8 cellular contexts compared by ENCODE assay signal in the genomic region with DNA sequence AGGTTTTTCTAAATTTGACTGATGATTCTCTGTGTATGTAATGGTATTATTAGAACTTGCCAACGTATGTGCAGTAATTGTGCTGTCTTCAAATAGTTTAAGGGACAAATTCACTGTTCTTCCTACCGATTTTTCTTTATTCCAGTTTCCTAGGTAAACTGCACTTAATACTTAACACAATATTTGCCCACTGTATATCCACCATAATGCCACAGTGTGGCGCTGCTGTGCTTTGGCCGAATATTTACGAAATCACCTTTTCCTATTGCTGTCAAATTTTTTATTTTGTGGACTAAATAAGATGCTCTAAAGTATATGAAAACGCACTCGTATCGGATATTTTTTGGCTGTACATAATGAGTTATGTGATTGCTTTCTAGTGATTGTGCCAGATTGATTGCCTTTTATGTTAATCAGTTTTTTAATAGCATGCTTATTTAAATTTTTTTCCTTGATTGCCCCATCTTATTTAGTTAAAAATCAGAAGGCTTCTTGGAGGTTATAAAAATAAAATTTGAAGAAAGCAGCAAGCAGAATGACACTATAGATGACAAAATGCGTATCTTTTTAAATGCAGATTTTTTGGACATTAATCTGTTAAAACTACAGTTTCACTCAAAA. TPM values are rescaled to one million over a fixed set of nuclear protein-coding genes. Genes with fewer than 3 reads are reported as not detected.
DNase-seq lines count a peak whose midpoint lies in the region; ATAC-seq, FAIRE-seq and TF ChIP-seq lines count a peak whose summit lies in the region.

No MANE protein-coding gene starts in this region.

- H3K4me1 ChIP-seq in GM12878 (ENCODE audit: control insufficient read depth, insufficient read depth, low read length) = peaks cover 13% of the 10 kb centered on the region

- no peaks in the 10 kb centered on the region for H4K20me1 ChIP-seq in GM12878 (ENCODE audit: control insufficient read depth, insufficient read depth)

- intact Hi-C loops in activated T-helper 1 cell treated with anti-CD3 and anti-CD28 coated beads, Interleukin-12 subunit alpha, Interleukin-12 subunit beta, Interleukin-2, Interleukin-4 antibody, amounts not matched to agents 30 ng/mL and 10 ng/mL and 1 ng/mL, durations not matched to agents 14 hours and 24 hours and 36 hours (cut with micrococcal nuclease) = loop anchor here (1.0 to 10.0 kb wide), 3 partner anchors 10 to 1477 kb away; a partner anchor contains a TSS
- intact Hi-C loops in GM12878 (cut with micrococcal nuclease; ENCODE audit: unreplicated experiment) = loop anchor here (1.0 to 10.0 kb wide), 3 partner anchors 45 to 147 kb away; no protein-coding TSS in a partner anchor

- H3K27ac ChIP-seq in SK-N-MC (no peak overlapping the region), GM12878 (ENCODE audit: control insufficient read depth, insufficient read depth) (no peak overlapping the region)

- 34% methylated on average over 9 of the region's 9 CpGs for WGBS in GM12878 (ENCODE audit: insufficient coverage, insufficient replicate concordance, low lambda C conversion rate, missing lambda C conversion rate)

- no peak for TF ChIP-seq EP300 in Ishikawa (IDR thresholded peaks at IDR 0.05; ENCODE audit: borderline replicate concordance)
- TF ChIP-seq EP300 in GM12878 (IDR thresholded peaks at IDR 0.05; ENCODE audit: borderline replicate concordance in 1 of 2, control insufficient read depth in 1 of 2, low read depth in 2 of 2, low read length in 2 of 2) = no peak

- H3K4me3 ChIP-seq in SK-N-MC (no peak overlapping the region), GM12878 (no peak overlapping the region)

- POLR2A ChIA-PET in GM12878 (lab: Charles Lee) = interaction anchor here (0.9 to 1.2 kb wide), 2 partner anchors 9 to 11 kb away, joined by 3 read pairs; a partner anchor contains a TSS

- no peaks in the 10 kb centered on the region for H3K9me3 Mint-ChIP-seq in activated T-helper 1 cell treated with anti-CD3 and anti-CD28 coated beads, Interleukin-12 subunit alpha, Interleukin-12 subunit beta, Interleukin-2, Interleukin-4 antibody, amounts not matched to agents 30 ng/mL and 10 ng/mL and 1 ng/mL, durations not matched to agents 14 hours and 24 hours and 36 hours
- H3K9me3 Mint-ChIP-seq in immature natural killer cell = no peaks in the 10 kb centered on the region

- no TSS peak for BruUV-seq in GM12878 (replicated peaks; lab: Mats Ljungman, UMichigan)

- H3K4me2 ChIP-seq in GM12878 (ENCODE audit: control insufficient read depth, insufficient read depth) = peak overlapping the region; percentile 38

- peaks cover 50% of the 10 kb centered on the region for H3K4me1 Mint-ChIP-seq in activated T-helper 1 cell treated with anti-CD3 and anti-CD28 coated beads, Interleukin-12 subunit alpha, Interleukin-12 subunit beta, Interleukin-2, Interleukin-4 antibody, amounts not matched to agents 30 ng/mL and 10 ng/mL and 1 ng/mL, durations not matched to agents 14 hours and 24 hours and 36 hours (ENCODE audit: low read depth)
- peaks cover 33 to 70% of the 10 kb centered on the region in 2 donors for H3K4me1 Mint-ChIP-seq in immature natural killer cell

- peak; percentile 49 for ATAC-seq in GM12878
- ATAC-seq in GM21529 (IDR thresholded peaks at IDR 0.05; ENCODE audit: unreplicated experiment) = no peak

- H3K36me3 ChIP-seq in SK-N-MC (ENCODE audit: insufficient read depth, low read length) (peaks cover 79% of the 10 kb centered on the region), GM12878 (ENCODE audit: control insufficient read depth in 2 of 2, insufficient read depth in 2 of 2, low read length in 1 of 2) (peaks cover 0 to 8% of the 10 kb centered on the region in 2 experiments; a peak in 3 of 4 replicates)

- DNase-seq in activated T-helper 1 cell treated with Interleukin-2 at 50 U/mL for 16 hours (ENCODE audit: low read depth) (peak; percentile 16), SK-N-MC (ENCODE audit: low read depth, low spot score) (peak; percentile 16), GM12878 (ENCODE audit: low read depth, low spot score) (no peak), immature natural killer cell (peak; percentile 9 to 21 (median 11))
- DNase-seq in activated T-helper 1 cell treated with anti-CD3 and anti-CD28 coated beads, Interleukin-12 subunit alpha, Interleukin-12 subunit beta, Interleukin-2, Interleukin-4 antibody, amounts not matched to agents 30 ng/mL and 10 ng/mL and 1 ng/mL, durations not matched to agents 14 hours and 24 hours and 36 hours (ENCODE audit: low spot score) = no peak
- DNase-seq in stimulated activated CD4-positive, alpha-beta T cell treated with anti-CD3 and anti-CD28 coated beads, Interleukin-1b, Interleukin-23, amount 100 ng/mL, for 4 hours (ENCODE audit: low read depth in 2 of 2) = peak; percentile 6 to 19

- H3K27ac Mint-ChIP-seq in activated T-helper 1 cell treated with anti-CD3 and anti-CD28 coated beads, Interleukin-12 subunit alpha, Interleukin-12 subunit beta, Interleukin-2, Interleukin-4 antibody, amounts not matched to agents 30 ng/mL and 10 ng/mL and 1 ng/mL, durations not matched to agents 14 hours and 24 hours and 36 hours = no peak overlapping the region
- peak overlapping the region in 2 of 6 donors; percentile 3 to 52 for H3K27ac Mint-ChIP-seq in immature natural killer cell

- peak; percentile 74 to 91 (median 86) for TF ChIP-seq CTCF in GM12878 (IDR thresholded peaks at IDR 0.05 in 2 of 3, conservative IDR thresholded peaks at IDR 0.05 in 1 of 3; ENCODE audit: control insufficient read depth in 2 of 3, extremely low read depth in 1 of 3, insufficient read depth in 1 of 3, low read depth in 3 of 3, low read length in 3 of 3)

- RAD21 ChIA-PET in GM12878 (lab: Charles Lee; ENCODE audit: unreplicated experiment) = interaction anchor here (0.6 to 1.9 kb wide), 7 partner anchors 8 to 633 kb away, joined by 3 to 13 read pairs (median 4); a partner anchor contains a TSS

- TF ChIP-seq RAD21 in Ishikawa (IDR thresholded peaks at IDR 0.05; ENCODE audit: low read depth) = peak; percentile 61
- peak; percentile 94 for TF ChIP-seq RAD21 in GM12878 (IDR thresholded peaks at IDR 0.05; ENCODE audit: insufficient read depth, low read depth, low read length)

- peaks cover 37% of the 10 kb centered on the region for H3K36me3 Mint-ChIP-seq in activated T-helper 1 cell treated with anti-CD3 and anti-CD28 coated beads, Interleukin-12 subunit alpha, Interleukin-12 subunit beta, Interleukin-2, Interleukin-4 antibody, amounts not matched to agents 30 ng/mL and 10 ng/mL and 1 ng/mL, durations not matched to agents 14 hours and 24 hours and 36 hours (ENCODE audit: low read depth)
- H3K36me3 Mint-ChIP-seq in immature natural killer cell = peaks cover 6 to 12% (median 8%) of the 10 kb centered on the region in 3 donors

- H3K9me3 ChIP-seq in SK-N-MC (ENCODE audit: low read depth, low read length) = no peaks in the 10 kb centered on the region
- H3K9me3 ChIP-seq in GM12878 (replicated peaks; ENCODE audit: control insufficient read depth, insufficient read depth, low read length) = no peaks in the 10 kb centered on the region

- peaks cover 48% of the 10 kb centered on the region for H3K79me2 ChIP-seq in GM12878 (ENCODE audit: control insufficient read depth, insufficient read depth, low read length)

- FAIRE-seq in GM12878 (lab: Jason Lieb, UNC) = no peak

- no peak for TF ChIP-seq POLR2A in GM12878 (IDR thresholded peaks at IDR 0.05; ENCODE audit: low read depth, low read length)

- H3K9ac ChIP-seq in SK-N-MC (ENCODE audit: insufficient read length) (no peak overlapping the region), GM12878 (ENCODE audit: control insufficient read depth, insufficient read depth, low read length) (no peak overlapping the region)

- CTCF ChIA-PET in GM12878 (lab: Yijun Ruan, JAX) = interaction anchor here (0.7 to 8.1 kb wide), 18 partner anchors 8 to 596 kb away, joined by 3 to 72 read pairs (median 4); a partner anchor contains a TSS

- H3K27me3 ChIP-seq in GM12878 (replicated peaks in 1 of 2; ENCODE audit: control insufficient read depth in 2 of 2, insufficient read depth in 2 of 2, low read length in 1 of 2) = no peaks in the 10 kb centered on the region

- no peak overlapping the region for H2AFZ ChIP-seq in GM12878 (ENCODE audit: control insufficient read depth, low read depth, low read length)

- SMC1A ChIA-PET in GM12878 (lab: Charles Lee; ENCODE audit: uncharacterized antibody, unreplicated experiment) = interaction anchor here (1.0 to 5.7 kb wide), 9 partner anchors 9 to 68 kb away, joined by 3 to 31 read pairs (median 6); a partner anchor contains a TSS

- H3K4me3 Mint-ChIP-seq in activated T-helper 1 cell treated with anti-CD3 and anti-CD28 coated beads, Interleukin-12 subunit alpha, Interleukin-12 subunit beta, Interleukin-2, Interleukin-4 antibody, amounts not matched to agents 30 ng/mL and 10 ng/mL and 1 ng/mL, durations not matched to agents 14 hours and 24 hours and 36 hours = no peak overlapping the region
- H3K4me3 Mint-ChIP-seq in immature natural killer cell = peak overlapping the region in 2 of 5 donors; percentile 8 to 26

- in situ Hi-C loops in GM12878 (cut with MboI) = loop anchor here (10.0 kb wide), 1 partner anchor 957 kb away; no protein-coding TSS in a partner anchor

- H3K27me3 Mint-ChIP-seq in activated T-helper 1 cell treated with anti-CD3 and anti-CD28 coated beads, Interleukin-12 subunit alpha, Interleukin-12 subunit beta, Interleukin-2, Interleukin-4 antibody, amounts not matched to agents 30 ng/mL and 10 ng/mL and 1 ng/mL, durations not matched to agents 14 hours and 24 hours and 36 hours (ENCODE audit: insufficient read depth) = no peaks in the 10 kb centered on the region
- no peaks in the 10 kb centered on the region for H3K27me3 Mint-ChIP-seq in immature natural killer cell (ENCODE audit: low read depth in 3 of 3)

RNA-seq across cellular contexts. Expression of a gene that starts 10.5 kb away (rescaled TPM):
- total RNA-seq in activated T-helper 1 cell treated with anti-CD3 and anti-CD28 coated beads, Interleukin-12 subunit alpha, Interleukin-12 subunit beta, Interleukin-2, Interleukin-4 antibody, amounts not matched to agents 30 ng/mL and 10 ng/mL and 1 ng/mL, durations not matched to agents 14 hours and 24 hours and 36 hours = 49.0 and 53.6 TPM in 2 replicates
- 30.6 and 33.6 TPM in 2 replicates for total RNA-seq in GM12878 (2013; cell fraction: nucleolus; rRNA removed)
- 59.4 and 64.9 TPM in 2 replicates for total RNA-seq in GM12878 (2014; rRNA removed)
- total RNA-seq in GM12878 (2014; rRNA removed; fragmentation: Illumina TruSeq; extraction: Trizol) = 44.0 and 47.1 TPM in 2 replicates
- 45.4 and 47.2 TPM in 2 replicates for total RNA-seq in GM12878 (2021)
- polyA plus RNA-seq in GM12878 (2011; ENCODE audit: low read depth) = 9.3 TPM
- 47.1 and 69.5 TPM in 2 replicates for polyA plus RNA-seq in GM12878 (2011; rRNA removed)
- 18.0 and 27.4 TPM in 2 replicates for polyA plus RNA-seq in GM12878 (2011; cell fraction: cytosol; rRNA removed)
- 18.2 and 22.5 TPM in 2 replicates for polyA plus RNA-seq in GM12878 (2011; cell fraction: nucleus; rRNA removed)
- polyA plus RNA-seq in GM12878 (2012) = 20.7 and 24.5 TPM in 2 replicates
- polyA plus RNA-seq in GM12878 (2014; fragmentation: Illumina TruSeq; extraction: Trizol) = 46.2 and 51.0 TPM in 2 replicates
- polyA plus RNA-seq in GM12878 (2014; fragmentation: Nextera tagmentation; extraction: Ambion mirVana) = 10 to 100 TPM; 53.8 to 87.8 TPM
- polyA plus RNA-seq in GM12878 (2014; rRNA removed) = 35.0 and 37.3 TPM in 2 replicates
- 10 to 100 TPM; 86.2 to 92.6 TPM for polyA plus RNA-seq in GM12878 (2016; fragmentation: Nextera tagmentation; extraction: Ambion mirVana)
- 21.7 and 28.2 TPM in 2 replicates for polyA minus RNA-seq in GM12878 (2011; rRNA and poly(A)+ RNA removed)
- polyA minus RNA-seq in GM12878 (2011; cell fraction: cytosol; rRNA and poly(A)+ RNA removed) = 15.2 and 19.4 TPM in 2 replicates
- polyA minus RNA-seq in GM12878 (2011; cell fraction: nucleus; rRNA and poly(A)+ RNA removed) = 27.0 and 46.8 TPM in 2 replicates
- polyA plus RNA-seq in immature natural killer cell = 10 to 100 TPM; 25.0 to 64.1 (median 36.1) TPM

RNA-seq across cellular contexts. Expression of a gene that starts 10.8 kb away (rescaled TPM):
- total RNA-seq in activated T-helper 1 cell treated with anti-CD3 and anti-CD28 coated beads, Interleukin-12 subunit alpha, Interleukin-12 subunit beta, Interleukin-2, Interleukin-4 antibody, amounts not matched to agents 30 ng/mL and 10 ng/mL and 1 ng/mL, durations not matched to agents 14 hours and 24 hours and 36 hours = 4.1 and 5.8 TPM in 2 replicates
- total RNA-seq in GM12878 (2013; cell fraction: nucleolus; rRNA removed) = 33.0 and 33.8 TPM in 2 replicates
- 5.1 and 6.0 TPM in 2 replicates for total RNA-seq in GM12878 (2014; rRNA removed)
- total RNA-seq in GM12878 (2014; rRNA removed; fragmentation: Illumina TruSeq; extraction: Trizol) = 3.8 and 7.0 TPM in 2 replicates
- total RNA-seq in GM12878 (2021) = 3.9 and 5.3 TPM in 2 replicates
- polyA plus RNA-seq in GM12878 (2011; ENCODE audit: low read depth) = 1.2 TPM
- polyA plus RNA-seq in GM12878 (2011; rRNA removed) = 10.6 and 11.6 TPM in 2 replicates
- 1.4 TPM in 2 replicates for polyA plus RNA-seq in GM12878 (2011; cell fraction: cytosol; rRNA removed)
- polyA plus RNA-seq in GM12878 (2011; cell fraction: nucleus; rRNA removed) = 3.4 and 3.8 TPM in 2 replicates
- polyA plus RNA-seq in GM12878 (2012) = 3.5 and 3.6 TPM in 2 replicates
- 2.0 and 9.9 TPM in 2 replicates for polyA plus RNA-seq in GM12878 (2014; fragmentation: Illumina TruSeq; extraction: Trizol)
- polyA plus RNA-seq in GM12878 (2014; fragmentation: Nextera tagmentation; extraction: Ambion mirVana) = 10 to 100 TPM; 15.4 to 18.1 TPM
- polyA plus RNA-seq in GM12878 (2014; rRNA removed) = 1.9 and 7.5 TPM in 2 replicates
- polyA plus RNA-seq in GM12878 (2016; fragmentation: Nextera tagmentation; extraction: Ambion mirVana) = 10 to 100 TPM; 14.0 to 16.6 TPM
- polyA minus RNA-seq in GM12878 (2011; rRNA and poly(A)+ RNA removed) = 6.0 and 6.7 TPM in 2 replicates
- polyA minus RNA-seq in GM12878 (2011; cell fraction: cytosol; rRNA and poly(A)+ RNA removed) = 2.8 TPM in 1 of 2 replicates, not detected in the other
- 13.7 and 15.1 TPM in 2 replicates for polyA minus RNA-seq in GM12878 (2011; cell fraction: nucleus; rRNA and poly(A)+ RNA removed)
- polyA plus RNA-seq in immature natural killer cell = 10 to 100 TPM in 2 of 3 donors, 1 to 10 TPM in 1; 8.5 to 15.5 (median 11.7) TPM

Comparison
In these comparisons a context has a peak if more than half of its experiments do, and no peak if none do; other contexts are left out.
1. DNase-seq: peak in activated T-helper 1 cell treated with Interleukin-2 at 50 U/mL for 16 hours (single experiment), SK-N-MC (single experiment), immature natural killer cell (3 of 3) and stimulated activated CD4-positive, alpha-beta T cell treated with anti-CD3 and anti-CD28 coated beads, Interleukin-1b, Interleukin-23, amount 100 ng/mL, for 4 hours (2 of 2); none in activated T-helper 1 cell treated with anti-CD3 and anti-CD28 coated beads, Interleukin-12 subunit alpha, Interleukin-12 subunit beta, Interleukin-2, Interleukin-4 antibody, amounts not matched to agents 30 ng/mL and 10 ng/mL and 1 ng/mL, durations not matched to agents 14 hours and 24 hours and 36 hours (single experiment) and GM12878 (single experiment).